8 cellular contexts compared by ENCODE assay signal in genomic region chr5:14447958-14448881, GRCh38.
DNase-seq lines count a peak whose midpoint lies in the region; ATAC-seq and TF ChIP-seq lines count a peak whose summit lies in the region.

No MANE protein-coding gene starts in this region.

- peaks cover 3% of the 10 kb centered on the region; the same call in 1 of the 3 replicates for H3K36me3 Mint-ChIP-seq in GM23338 (ENCODE audit: low read depth)
- peaks cover 0 to 5% (median 0%) of the 10 kb centered on the region in 3 donors for H3K36me3 Mint-ChIP-seq in CD8-positive, alpha-beta memory T cell
- H3K36me3 Mint-ChIP-seq in T-helper 2 cell treated with Interferon-gamma antibody and Interleukin-4, amounts not matched to agents 5 μg/mL and 100 μg/mL, for 36 hours (ENCODE audit: low read depth): no peaks in the 10 kb centered on the region

- ATAC-seq in GM23338: peak; percentile 16

- H3K9me2 ChIP-seq in GM23338 (ENCODE audit: insufficient read depth): no peaks in the 10 kb centered on the region
- H3K9me2 ChIP-seq in hepatocyte (replicated peaks; ENCODE audit: insufficient read depth): no peaks in the 10 kb centered on the region

- CTCF ChIA-PET in CD8-positive, alpha-beta memory T cell (lab: Charles Lee): no interaction called here

- no peak overlapping the region for H3K4me2 ChIP-seq in GM23338
- H3K4me2 ChIP-seq in hepatocyte: no peak overlapping the region

- H3K27me3 ChIP-seq in GM23338 (ENCODE audit: insufficient read depth): no peaks in the 10 kb centered on the region
- H3K27me3 ChIP-seq in hepatocyte: no peaks in the 10 kb centered on the region
- H3K27me3 ChIP-seq in CD8-positive, alpha-beta memory T cell (ENCODE audit: insufficient read depth, low read length, poor library complexity, severe bottlenecking): no peaks in the 10 kb centered on the region

- no peaks in the 10 kb centered on the region for H3K9me3 Mint-ChIP-seq in GM23338
- no peaks in the 10 kb centered on the region for H3K9me3 Mint-ChIP-seq in CD8-positive, alpha-beta memory T cell
- H3K9me3 Mint-ChIP-seq in T-helper 2 cell treated with Interferon-gamma antibody and Interleukin-4, amounts not matched to agents 5 μg/mL and 100 μg/mL, for 36 hours: no peaks in the 10 kb centered on the region

- peaks cover 7% of the 10 kb centered on the region for H3K79me2 ChIP-seq in GM23338 (replicated peaks; ENCODE audit: insufficient read depth)
- H3K79me2 ChIP-seq in hepatocyte: peaks cover 25% of the 10 kb centered on the region

- H2AFZ ChIP-seq in GM23338: no peak overlapping the region
- no peak overlapping the region for H2AFZ ChIP-seq in hepatocyte

- POLR2A ChIA-PET in CD8-positive, alpha-beta memory T cell (lab: Charles Lee): no interaction called here

- no peaks in the 10 kb centered on the region for H3K9me3 ChIP-seq in hepatocyte (ENCODE audit: low read depth)
- no peaks in the 10 kb centered on the region for H3K9me3 ChIP-seq in CD8-positive, alpha-beta memory T cell (ENCODE audit: low read length)

- WGBS in hepatocyte (ENCODE audit: low lambda C conversion rate, missing lambda C conversion rate): 73% methylated on average over 17 of the region's 17 CpGs
- 48% methylated on average over 17 of the region's 17 CpGs for WGBS in urinary bladder

- H3K4me3 ChIP-seq in GM23338: no peak overlapping the region
- no peak overlapping the region for H3K4me3 ChIP-seq in hepatocyte
- no peak overlapping the region for H3K4me3 ChIP-seq in urinary bladder (ENCODE audit: low read depth, low read length)
- H3K4me3 ChIP-seq in CD8-positive, alpha-beta memory T cell (ENCODE audit: low read length): no peak overlapping the region

- H3K36me3 ChIP-seq in GM23338 (ENCODE audit: insufficient read depth): no peaks in the 10 kb centered on the region
- H3K36me3 ChIP-seq in hepatocyte (replicated peaks; ENCODE audit: insufficient read depth, low read depth): no peaks in the 10 kb centered on the region
- no peaks in the 10 kb centered on the region for H3K36me3 ChIP-seq in urinary bladder (ENCODE audit: insufficient read depth)
- H3K36me3 ChIP-seq in CD8-positive, alpha-beta memory T cell (ENCODE audit: insufficient read depth, low read length): no peaks in the 10 kb centered on the region

- no peak overlapping the region for H3K4me3 Mint-ChIP-seq in GM23338
- no peak overlapping the region for H3K4me3 Mint-ChIP-seq in CD8-positive, alpha-beta memory T cell
- H3K4me3 Mint-ChIP-seq in T-helper 2 cell treated with Interferon-gamma antibody and Interleukin-4, amounts not matched to agents 5 μg/mL and 100 μg/mL, for 36 hours: no peak overlapping the region

- no peaks in the 10 kb centered on the region for H3F3A ChIP-seq in GM23338 (replicated peaks; ENCODE audit: low read depth)

- DNase-seq in ACHN (peak; percentile 32), GM23338 (ENCODE audit: low spot score) (no peak), RPMI7951 (ENCODE audit: low read depth) (peak; percentile 69), hepatocyte (ENCODE audit: low spot score) (no peak), cerebellum (ENCODE audit: low spot score) (no peak)
- DNase-seq in CD8-positive, alpha-beta memory T cell: no peak
- no peak for DNase-seq in T-helper 2 cell treated with Interferon-gamma antibody and Interleukin-4, amounts not matched to agents 5 μg/mL and 100 μg/mL, for 36 hours (ENCODE audit: low spot score)

- in situ Hi-C loops in ACHN (cut with HindIII; ENCODE audit: low pct_ligation_motif_present, low pct_unique_long_range_greater_than_20kb, low sequenced_read_pairs): no loop called here

- peaks cover 29% of the 10 kb centered on the region for H3K4me1 ChIP-seq in GM23338 (ENCODE audit: insufficient read depth)
- H3K4me1 ChIP-seq in hepatocyte (ENCODE audit: insufficient read depth): peaks cover 57% of the 10 kb centered on the region
- H3K4me1 ChIP-seq in urinary bladder (ENCODE audit: insufficient read depth): peaks cover 1% of the 10 kb centered on the region
- H3K4me1 ChIP-seq in CD8-positive, alpha-beta memory T cell (ENCODE audit: insufficient read depth, low read length): no peaks in the 10 kb centered on the region

- H3K27ac Mint-ChIP-seq in GM23338: peak overlapping the region; percentile 73; the same call in 1 of the 2 replicates
- peak overlapping the region in 1 of 8 donors; percentile 49 for H3K27ac Mint-ChIP-seq in CD8-positive, alpha-beta memory T cell
- H3K27ac Mint-ChIP-seq in T-helper 2 cell treated with Interferon-gamma antibody and Interleukin-4, amounts not matched to agents 5 μg/mL and 100 μg/mL, for 36 hours: no peak overlapping the region

- H3K27ac ChIP-seq in GM23338 (ENCODE audit: low read depth) (no peak overlapping the region), hepatocyte (peak overlapping the region; percentile 61), urinary bladder (ENCODE audit: low read depth) (peak overlapping the region; percentile 30)
- H3K27ac ChIP-seq in CD8-positive, alpha-beta memory T cell (ENCODE audit: low read depth, low read length): no peak overlapping the region

- H4K20me1 ChIP-seq in GM23338 (replicated peaks; ENCODE audit: insufficient read depth): no peaks in the 10 kb centered on the region
- H4K20me1 ChIP-seq in hepatocyte (ENCODE audit: insufficient read depth, poor library complexity, severe bottlenecking): no peaks in the 10 kb centered on the region

- H3K27me3 Mint-ChIP-seq in GM23338 (ENCODE audit: insufficient read depth, low read depth, poor library complexity): peaks cover 2% of the 10 kb centered on the region
- peaks cover 0 to 4% of the 10 kb centered on the region in 2 donors for H3K27me3 Mint-ChIP-seq in CD8-positive, alpha-beta memory T cell
- no peaks in the 10 kb centered on the region for H3K27me3 Mint-ChIP-seq in T-helper 2 cell treated with Interferon-gamma antibody and Interleukin-4, amounts not matched to agents 5 μg/mL and 100 μg/mL, for 36 hours (ENCODE audit: low read depth)

- TF ChIP-seq CTCF in GM23338 (conservative IDR thresholded peaks at IDR 0.05; ENCODE audit: low read depth in 2 of 2) (no peak), hepatocyte (IDR thresholded peaks at IDR 0.05; ENCODE audit: poor library complexity) (no peak)

- peaks cover 57% of the 10 kb centered on the region for H3K4me1 Mint-ChIP-seq in GM23338
- peaks cover 2 to 12% (median 6%) of the 10 kb centered on the region in 3 donors for H3K4me1 Mint-ChIP-seq in CD8-positive, alpha-beta memory T cell
- peaks cover 10% of the 10 kb centered on the region for H3K4me1 Mint-ChIP-seq in T-helper 2 cell treated with Interferon-gamma antibody and Interleukin-4, amounts not matched to agents 5 μg/mL and 100 μg/mL, for 36 hours (ENCODE audit: low read depth)

TF ChIP-seq in GM23338, 12 proteins besides CTCF, POLR2A, EP300 and RAD21 (continues in another document):
- no peak for TF ChIP-seq NANOG (IDR thresholded peaks at IDR 0.05; ENCODE audit: borderline replicate concordance)
- TF ChIP-seq EZH2phosphoT487 (IDR thresholded peaks at IDR 0.05; ENCODE audit: unreplicated experiment): no peak
- TF ChIP-seq JUNB (IDR thresholded peaks at IDR 0.05; ENCODE audit: unreplicated experiment): no peak
- no peak for TF ChIP-seq CREB1 (CRISPR knock-in tag; IDR thresholded peaks at IDR 0.05; ENCODE audit: low read depth)
- TF ChIP-seq ZNF114 (CRISPR knock-in tag; IDR thresholded peaks at IDR 0.05): no peak
- TF ChIP-seq, protein P1, sequence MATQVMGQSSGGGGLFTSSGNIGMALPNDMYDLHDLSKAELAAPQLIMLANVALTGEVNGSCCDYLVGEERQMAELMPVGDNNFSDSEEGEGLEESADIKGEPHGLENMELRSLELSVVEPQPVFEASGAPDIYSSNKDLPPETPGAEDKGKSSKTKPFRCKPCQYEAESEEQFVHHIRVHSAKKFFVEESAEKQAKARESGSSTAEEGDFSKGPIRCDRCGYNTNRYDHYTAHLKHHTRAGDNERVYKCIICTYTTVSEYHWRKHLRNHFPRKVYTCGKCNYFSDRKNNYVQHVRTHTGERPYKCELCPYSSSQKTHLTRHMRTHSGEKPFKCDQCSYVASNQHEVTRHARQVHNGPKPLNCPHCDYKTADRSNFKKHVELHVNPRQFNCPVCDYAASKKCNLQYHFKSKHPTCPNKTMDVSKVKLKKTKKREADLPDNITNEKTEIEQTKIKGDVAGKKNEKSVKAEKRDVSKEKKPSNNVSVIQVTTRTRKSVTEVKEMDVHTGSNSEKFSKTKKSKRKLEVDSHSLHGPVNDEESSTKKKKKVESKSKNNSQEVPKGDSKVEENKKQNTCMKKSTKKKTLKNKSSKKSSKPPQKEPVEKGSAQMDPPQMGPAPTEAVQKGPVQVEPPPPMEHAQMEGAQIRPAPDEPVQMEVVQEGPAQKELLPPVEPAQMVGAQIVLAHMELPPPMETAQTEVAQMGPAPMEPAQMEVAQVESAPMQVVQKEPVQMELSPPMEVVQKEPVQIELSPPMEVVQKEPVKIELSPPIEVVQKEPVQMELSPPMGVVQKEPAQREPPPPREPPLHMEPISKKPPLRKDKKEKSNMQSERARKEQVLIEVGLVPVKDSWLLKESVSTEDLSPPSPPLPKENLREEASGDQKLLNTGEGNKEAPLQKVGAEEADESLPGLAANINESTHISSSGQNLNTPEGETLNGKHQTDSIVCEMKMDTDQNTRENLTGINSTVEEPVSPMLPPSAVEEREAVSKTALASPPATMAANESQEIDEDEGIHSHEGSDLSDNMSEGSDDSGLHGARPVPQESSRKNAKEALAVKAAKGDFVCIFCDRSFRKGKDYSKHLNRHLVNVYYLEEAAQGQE (IDR thresholded peaks at IDR 0.05; ENCODE audit: unreplicated experiment): no peak
- no peak for TF ChIP-seq ETS1 (IDR thresholded peaks at IDR 0.05)
- no peak for TF ChIP-seq STAT1 (IDR thresholded peaks at IDR 0.05; ENCODE audit: unreplicated experiment)

Comparison
In these comparisons a context has a peak if more than half of its experiments do, and no peak if none do; other contexts are left out.
1. DNase-seq: peak in ACHN (single experiment) and RPMI7951 (single experiment); none in GM23338 (single experiment), hepatocyte (single experiment), cerebellum (single experiment), CD8-positive, alpha-beta memory T cell (0 of 5) and T-helper 2 cell treated with Interferon-gamma antibody and Interleukin-4, amounts not matched to agents 5 μg/mL and 100 μg/mL, for 36 hours (single experiment).
2. H3K27ac ChIP-seq: peak in hepatocyte (single experiment) and urinary bladder (single experiment); none in GM23338 (single experiment) and CD8-positive, alpha-beta memory T cell (single experiment).